In genomic region chr9:135214706-135215105, GRCh38 we compare ENCODE assay signal across 1 cellular context.
TF ChIP-seq lines count a peak whose summit lies in the region.

No MANE protein-coding gene starts in this region.

TF ChIP-seq in HepG2, 621 proteins besides CTCF, POLR2A, EP300 and RAD21 (continued from another document):
- TF ChIP-seq ZNF512B (CRISPR knock-in tag; IDR thresholded peaks at IDR 0.05; ENCODE audit: borderline replicate concordance): no peak
- no peak for TF ChIP-seq ZNF232 (CRISPR knock-in tag; IDR thresholded peaks at IDR 0.05; ENCODE audit: borderline replicate concordance)
- no peak for TF ChIP-seq NFKB2 (CRISPR knock-in tag; IDR thresholded peaks at IDR 0.05; ENCODE audit: borderline replicate concordance)
- TF ChIP-seq JDP2 (CRISPR knock-in tag; IDR thresholded peaks at IDR 0.05; ENCODE audit: borderline replicate concordance): no peak
- no peak for TF ChIP-seq TSC22D2 (CRISPR knock-in tag; IDR thresholded peaks at IDR 0.05; ENCODE audit: borderline replicate concordance)
- TF ChIP-seq, protein P1, sequence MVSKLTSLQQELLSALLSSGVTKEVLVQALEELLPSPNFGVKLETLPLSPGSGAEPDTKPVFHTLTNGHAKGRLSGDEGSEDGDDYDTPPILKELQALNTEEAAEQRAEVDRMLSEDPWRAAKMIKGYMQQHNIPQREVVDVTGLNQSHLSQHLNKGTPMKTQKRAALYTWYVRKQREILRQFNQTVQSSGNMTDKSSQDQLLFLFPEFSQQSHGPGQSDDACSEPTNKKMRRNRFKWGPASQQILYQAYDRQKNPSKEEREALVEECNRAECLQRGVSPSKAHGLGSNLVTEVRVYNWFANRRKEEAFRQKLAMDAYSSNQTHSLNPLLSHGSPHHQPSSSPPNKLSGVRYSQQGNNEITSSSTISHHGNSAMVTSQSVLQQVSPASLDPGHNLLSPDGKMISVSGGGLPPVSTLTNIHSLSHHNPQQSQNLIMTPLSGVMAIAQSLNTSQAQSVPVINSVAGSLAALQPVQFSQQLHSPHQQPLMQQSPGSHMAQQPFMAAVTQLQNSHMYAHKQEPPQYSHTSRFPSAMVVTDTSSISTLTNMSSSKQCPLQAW (CRISPR knock-in tag; IDR thresholded peaks at IDR 0.05): no peak
- TF ChIP-seq ZMYM2 (CRISPR knock-in tag; IDR thresholded peaks at IDR 0.05): no peak
- no peak for TF ChIP-seq KMT2B (CRISPR knock-in tag; IDR thresholded peaks at IDR 0.05)
